In the genomic region with DNA sequence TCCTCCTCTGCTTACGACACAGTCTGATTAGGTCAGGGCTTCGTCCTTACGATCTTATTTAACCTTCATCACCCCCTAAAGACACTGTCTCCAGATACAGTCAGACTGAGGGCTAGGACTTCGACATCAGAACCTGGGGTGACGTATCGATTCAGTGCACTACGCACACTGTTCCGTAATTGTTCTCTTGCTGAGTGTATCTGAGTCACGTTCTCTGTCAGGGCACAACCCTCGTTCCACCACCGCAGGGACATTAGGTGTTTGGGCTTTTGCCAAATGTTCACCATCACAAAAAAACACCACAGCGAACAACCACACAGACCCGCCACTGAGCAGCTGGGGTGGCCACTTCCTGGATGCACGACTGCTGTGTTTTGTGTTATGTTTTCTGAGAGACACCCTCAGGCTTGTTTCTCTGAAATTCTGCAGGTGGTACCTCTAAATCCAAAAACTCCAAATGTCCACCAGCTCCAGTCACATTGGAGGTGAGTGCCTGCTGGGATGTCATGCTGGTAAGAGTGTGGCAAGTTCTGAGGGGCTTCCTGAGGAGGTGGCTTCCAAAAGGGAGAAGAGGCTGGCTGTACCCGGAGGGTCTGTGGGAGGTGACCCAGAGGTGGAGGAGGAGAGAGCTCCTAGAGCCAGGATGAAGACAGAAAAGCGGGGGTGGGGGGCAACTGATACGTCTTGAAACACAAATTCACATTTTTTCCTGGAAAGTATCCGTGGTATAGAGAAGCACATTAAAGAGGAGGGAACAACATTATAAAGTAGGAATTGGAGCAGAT, we compare ENCODE assay signal across 12 cellular contexts.
DNase-seq lines count a peak whose midpoint lies in the region; FAIRE-seq and TF ChIP-seq lines count a peak whose summit lies in the region.
"Had no signal": no experiment of that assay in that cellular context is flagged by ENCODE, and none has a peak within 500 bp of the region (broad histone marks: within the 10 kb centered on the region; RNA-seq: fewer than 3 reads in every experiment).

No MANE protein-coding gene starts in this region.

- no peaks in the 10 kb centered on the region for H3F3A ChIP-seq in PC-9 (ENCODE audit: insufficient read depth, low read depth)

- peaks cover 86% of the 10 kb centered on the region for H3K27me3 ChIP-seq in PC-9 (ENCODE audit: insufficient read depth, low read depth)
- H3K27me3 ChIP-seq: ovary had no signal

- H3K27ac Mint-ChIP-seq in T-helper 2 cell treated with Interferon-gamma antibody and Interleukin-4, amounts not matched to agents 5 μg/mL and 100 μg/mL, for 36 hours: no peak overlapping the region

- CTCF ChIA-PET in PC-9 (lab: Charles Lee): no interaction called here

- POLR2A ChIA-PET in PC-9 (lab: Charles Lee; ENCODE audit: unreplicated experiment): no interaction called here

- no peaks in the 10 kb centered on the region for H4K20me1 ChIP-seq in PC-9 (ENCODE audit: insufficient read depth)

- no peaks in the 10 kb centered on the region for H3K79me2 ChIP-seq in PC-9 (ENCODE audit: low read depth)

- no peaks in the 10 kb centered on the region for H3K36me3 ChIP-seq in PC-9 (ENCODE audit: low read depth)
- H3K36me3 ChIP-seq: ovary had no signal

- no peak overlapping the region for H3K4me2 ChIP-seq in PC-9

- no peak for TF ChIP-seq CTCF in PC-9 (conservative IDR thresholded peaks at IDR 0.05)

- H2AFZ ChIP-seq in PC-9: no peak overlapping the region

- no peak overlapping the region for H3K27ac ChIP-seq in PC-9

- H3K9me3 Mint-ChIP-seq in T-helper 2 cell treated with Interferon-gamma antibody and Interleukin-4, amounts not matched to agents 5 μg/mL and 100 μg/mL, for 36 hours: no peaks in the 10 kb centered on the region
- H3K9me3 Mint-ChIP-seq: H9 had no signal

- no peak overlapping the region for H3K4me3 Mint-ChIP-seq in T-helper 2 cell treated with Interferon-gamma antibody and Interleukin-4, amounts not matched to agents 5 μg/mL and 100 μg/mL, for 36 hours
- H3K4me3 Mint-ChIP-seq: H9 had no signal

- H3K9me3 ChIP-seq in PC-9 (ENCODE audit: insufficient read depth, low read depth): no peaks in the 10 kb centered on the region
- H3K9me3 ChIP-seq: ovary had no signal

- no peaks in the 10 kb centered on the region for H3K4me1 ChIP-seq in PC-9 (replicated peaks; ENCODE audit: insufficient read depth)

- H3K36me3 Mint-ChIP-seq in T-helper 2 cell treated with Interferon-gamma antibody and Interleukin-4, amounts not matched to agents 5 μg/mL and 100 μg/mL, for 36 hours (ENCODE audit: low read depth): no peaks in the 10 kb centered on the region

- H3K9me2 ChIP-seq in PC-9 (ENCODE audit: insufficient read depth): no peaks in the 10 kb centered on the region

- peaks cover 18% of the 10 kb centered on the region for H3K27me3 Mint-ChIP-seq in T-helper 2 cell treated with Interferon-gamma antibody and Interleukin-4, amounts not matched to agents 5 μg/mL and 100 μg/mL, for 36 hours (ENCODE audit: low read depth)

- H3K4me1 Mint-ChIP-seq in T-helper 2 cell treated with Interferon-gamma antibody and Interleukin-4, amounts not matched to agents 5 μg/mL and 100 μg/mL, for 36 hours (ENCODE audit: low read depth): peaks cover 8% of the 10 kb centered on the region

- H3K4me3 ChIP-seq in PC-9: no peak overlapping the region
- H3K4me3 ChIP-seq: ovary had no signal

- DNase-seq in GM19239 (ENCODE audit: insufficient read length, low spot score) (no peak), astrocyte of the hippocampus (ENCODE audit: low read depth, low spot score) (peak; percentile 37), smooth muscle cell of the brain vasculature (ENCODE audit: low read depth, low spot score) (peak; percentile 57), A172 (ENCODE audit: low spot score) (no peak), PC-9 (no peak), DMS53 treated with DMSO at 0.1 percent for 48 hours (lab: John Stamatoyannopoulos, UW; ENCODE audit: unreplicated experiment) (no peak), NCI-H187 (lab: John Stamatoyannopoulos, UW) (no peak)
- peak; percentile 8 for DNase-seq in T-helper 2 cell treated with Interferon-gamma antibody and Interleukin-4, amounts not matched to agents 5 μg/mL and 100 μg/mL, for 36 hours (ENCODE audit: low spot score)
- DNase-seq: H9, RPMI8226 had no signal

- peak; percentile 11 for FAIRE-seq in GM19239 (lab: Jason Lieb, UNC)
- FAIRE-seq: endometrium had no signal

- intact Hi-C loops in PC-9 (cut with micrococcal nuclease; ENCODE audit: unreplicated experiment): no loop called here

- no TSS peak for BruUV-seq in PC-9 (replicated peaks; lab: Mats Ljungman, UMichigan)

Comparison
In these comparisons a context has a peak if more than half of its experiments do, and no peak if none do; other contexts are left out.
1. DNase-seq: peak in T-helper 2 cell treated with Interferon-gamma antibody and Interleukin-4, amounts not matched to agents 5 μg/mL and 100 μg/mL, for 36 hours (single experiment), astrocyte of the hippocampus (single experiment) and smooth muscle cell of the brain vasculature (single experiment); none in GM19239 (single experiment), A172 (single experiment), PC-9 (0 of 2), DMS53 treated with DMSO at 0.1 percent for 48 hours (single experiment) and NCI-H187 (0 of 2).